ENCODE assay signal across 35 cellular contexts in genomic region chr12:97957109-97957508, GRCh38.
DNase-seq lines count a peak whose midpoint lies in the region; ATAC-seq, FAIRE-seq and TF ChIP-seq lines count a peak whose summit lies in the region.
"Had no signal": no experiment of that assay in that cellular context is flagged by ENCODE, and none has a peak within 500 bp of the region (broad histone marks: within the 10 kb centered on the region; RNA-seq: fewer than 3 reads in every experiment).

No MANE protein-coding gene starts in this region.

- H3K9me3 Mint-ChIP-seq in GM23338 = peaks cover 17% of the 10 kb centered on the region
- H3K9me3 Mint-ChIP-seq in endodermal cell = peaks cover 10% of the 10 kb centered on the region

- no peak for TF ChIP-seq EP300 in HepG2 (IDR thresholded peaks at IDR 0.05; ENCODE audit: low read depth in 2 of 2, low read length in 2 of 2)
- TF ChIP-seq EP300 in HepG2 (CRISPR knock-in tag; IDR thresholded peaks at IDR 0.05; ENCODE audit: borderline replicate concordance) = no peak

- H3K27me3 ChIP-seq in HepG2 (ENCODE audit: control insufficient read depth in 1 of 2, insufficient read depth in 2 of 2, low read length in 2 of 2) = no peaks in the 10 kb centered on the region
- H3K27me3 ChIP-seq in right lobe of liver = no peaks in the 10 kb centered on the region
- H3K27me3 ChIP-seq in GM23338 (ENCODE audit: insufficient read depth) = no peaks in the 10 kb centered on the region
- no peaks in the 10 kb centered on the region for H3K27me3 ChIP-seq in endodermal cell (ENCODE audit: control insufficient read depth, insufficient read depth, low read length, poor library complexity, severe bottlenecking)
- H3K27me3 ChIP-seq: BE2C; BLaER1; BLaER1 treated with 17β-estradiol and CSF1 and Interleukin-3, amounts not matched to agents 10 nM and 100 nM had no signal

- peaks cover 31% of the 10 kb centered on the region; the same call in 1 of the 2 replicates for H3K9me3 ChIP-seq in HepG2 (ENCODE audit: low read length)
- H3K9me3 ChIP-seq in right lobe of liver = no peaks in the 10 kb centered on the region
- peaks cover 45% of the 10 kb centered on the region for H3K9me3 ChIP-seq in endodermal cell (ENCODE audit: control insufficient read depth, low read length)
- H3K9me3 ChIP-seq: A549, BE2C, Caco-2 had no signal

- H3K27ac Mint-ChIP-seq in GM23338 (no peak overlapping the region), endodermal cell (no peak overlapping the region)
- H3K27ac Mint-ChIP-seq: B cell; CD14-positive monocyte; CD4-positive, alpha-beta memory T cell; CD4-positive, alpha-beta T cell; CD4-positive, CD25-positive, alpha-beta regulatory T cell; CD8-positive, alpha-beta memory T cell; CD8-positive, alpha-beta T cell had no signal

- no peaks in the 10 kb centered on the region for H3K9me2 ChIP-seq in GM23338 (ENCODE audit: insufficient read depth)

- H3K4me2 ChIP-seq in HepG2 (ENCODE audit: low read depth, low read length) (no peak overlapping the region), GM23338 (no peak overlapping the region)
- H3K4me2 ChIP-seq: A549; BLaER1; BLaER1 treated with 17β-estradiol and CSF1 and Interleukin-3, amounts not matched to agents 10 nM and 100 nM had no signal

- H3K36me3 Mint-ChIP-seq in GM23338 (ENCODE audit: low read depth) (peaks cover 11% of the 10 kb centered on the region; the same call in 2 of the 3 replicates), endodermal cell (ENCODE audit: low read depth) (peaks cover 4% of the 10 kb centered on the region)
- H3K36me3 Mint-ChIP-seq: CD14-positive monocyte; CD4-positive, alpha-beta memory T cell; CD4-positive, CD25-positive, alpha-beta regulatory T cell; CD8-positive, alpha-beta memory T cell; CD8-positive, alpha-beta T cell had no signal

- H3K36me3 ChIP-seq in HepG2 (replicated peaks in 1 of 2; ENCODE audit: control insufficient read depth in 1 of 2, insufficient read depth in 2 of 2, low read length in 2 of 2) = no peaks in the 10 kb centered on the region
- H3K36me3 ChIP-seq in right lobe of liver = no peaks in the 10 kb centered on the region
- H3K36me3 ChIP-seq in GM23338 (ENCODE audit: insufficient read depth) = no peaks in the 10 kb centered on the region
- H3K36me3 ChIP-seq in endodermal cell (ENCODE audit: control insufficient read depth, insufficient read depth, low read length) = no peaks in the 10 kb centered on the region
- H3K36me3 ChIP-seq: BE2C; BLaER1; BLaER1 treated with 17β-estradiol and CSF1 and Interleukin-3, amounts not matched to agents 10 nM and 100 nM had no signal

- intact Hi-C loops in HepG2 (cut with micrococcal nuclease; ENCODE audit: unreplicated experiment) (no loop called here), right lobe of liver (cut with DNase I) (no loop called here)

- 0% methylated on average over 1 of the region's 1 CpG for WGBS in HepG2 (ENCODE audit: low lambda C conversion rate)
- no CpG with 5 or more reads among the region's 1 CpG for WGBS in right lobe of liver (ENCODE audit: insufficient coverage, low coverage, low lambda C conversion rate, missing lambda C conversion rate)
- WGBS in endodermal cell (ENCODE audit: insufficient coverage in 1 of 2, insufficient read length in 1 of 2), 2 experiments = 86 to 87% methylated on average over 1 of the region's 1 CpG

- CTCF ChIA-PET in HepG2 (lab: Yijun Ruan, JAX; ENCODE audit: low intra/inter-chr PET ratio, low total read pairs) = no interaction called here

- BruUV-seq in HepG2 (replicated peaks; lab: Mats Ljungman, UMichigan) = no TSS peak

- FAIRE-seq in HepG2 (lab: Jason Lieb, UNC) = no peak
- FAIRE-seq: A204.1, A549, D721Med had no signal

- no peaks in the 10 kb centered on the region for H3K27me3 Mint-ChIP-seq in GM23338 (ENCODE audit: insufficient read depth, low read depth, poor library complexity)
- no peaks in the 10 kb centered on the region for H3K27me3 Mint-ChIP-seq in endodermal cell (ENCODE audit: insufficient read depth)
- H3K27me3 Mint-ChIP-seq: B cell; CD4-positive, alpha-beta T cell; CD8-positive, alpha-beta memory T cell had no signal

- no peak for DNase-seq in HepG2 (ENCODE audit: low spot score)
- DNase-seq in right lobe of liver = no peak
- DNase-seq in GM23338 (ENCODE audit: low spot score) = no peak
- DNase-seq in endodermal cell = no peak
- DNase-seq in HCEC 1CT = no peak
- DNase-seq in H4 (ENCODE audit: low spot score) = no peak
- DNase-seq: 8988T; ACHN; AML-193; BE2C; C1 segment of cervical spinal cord; Caco-2; Calu3; CD4-positive, alpha-beta memory T cell; CD4-positive, alpha-beta T cell; CD4-positive, CD25-positive, alpha-beta regulatory T cell; CD8-positive, alpha-beta memory T cell; CD8-positive, alpha-beta T cell; COR-L47; DMS 273 treated with DMSO at 0.1 percent for 48 hours; DMS153; DMS53; DMS79; DMS79 treated with DMSO at 0.1 percent for 48 hours; DND-41; EL had no signal

- H3F3A ChIP-seq in GM23338 (replicated peaks; ENCODE audit: low read depth) = no peaks in the 10 kb centered on the region

- POLR2A ChIA-PET in HepG2 (lab: Yijun Ruan, JAX) = no interaction called here

- no peak for TF ChIP-seq POLR2A in HepG2 (IDR thresholded peaks at IDR 0.05; ENCODE audit: insufficient read depth in 1 of 2, low read depth in 2 of 2, low read length in 2 of 2)
- TF ChIP-seq POLR2A in right lobe of liver (IDR thresholded peaks at IDR 0.05) = no peak

- in situ Hi-C loops in HepG2 (cut with HindIII; ENCODE audit: extremely low pct_ligation_motif_present, low pct_unique_long_range_greater_than_20kb) = no loop called here

- H3K4me3 ChIP-seq in HepG2 (replicated peaks in 1 of 3; ENCODE audit: insufficient read depth in 1 of 3, low read depth in 2 of 3, low read length in 3 of 3) = no peak overlapping the region
- no peak overlapping the region for H3K4me3 ChIP-seq in right lobe of liver
- H3K4me3 ChIP-seq in GM23338 = no peak overlapping the region
- peak overlapping the region; percentile 48 for H3K4me3 ChIP-seq in endodermal cell (ENCODE audit: low read length)
- H3K4me3 ChIP-seq: A549; BLaER1; BLaER1 treated with 17β-estradiol and CSF1 and Interleukin-3, amounts not matched to agents 10 nM and 100 nM had no signal

- TF ChIP-seq CTCF in HepG2 (CRISPR knock-in tag; IDR thresholded peaks at IDR 0.05) = no peak
- no peak for TF ChIP-seq CTCF in right lobe of liver (IDR thresholded peaks at IDR 0.05)
- no peak for TF ChIP-seq CTCF in GM23338 (conservative IDR thresholded peaks at IDR 0.05; ENCODE audit: low read depth in 2 of 2)
- no peak for TF ChIP-seq CTCF in endodermal cell (conservative IDR thresholded peaks at IDR 0.05)

- no peak overlapping the region for H3K27ac ChIP-seq in HepG2 (ENCODE audit: extremely low read length, insufficient read depth, low read length)
- H3K27ac ChIP-seq in right lobe of liver = no peak overlapping the region
- H3K27ac ChIP-seq in GM23338 (ENCODE audit: low read depth) = no peak overlapping the region
- H3K27ac ChIP-seq in endodermal cell (ENCODE audit: low read depth, low read length) = no peak overlapping the region
- H3K27ac ChIP-seq: 22Rv1; A549; BLaER1; BLaER1 treated with 17β-estradiol and CSF1 and Interleukin-3, amounts not matched to agents 10 nM and 100 nM; C4-2B had no signal

- H3K4me1 Mint-ChIP-seq in GM23338 (no peaks in the 10 kb centered on the region), endodermal cell (no peaks in the 10 kb centered on the region)
- H3K4me1 Mint-ChIP-seq: B cell; CD14-positive monocyte; CD4-positive, alpha-beta memory T cell; CD4-positive, CD25-positive, alpha-beta regulatory T cell; CD8-positive, alpha-beta memory T cell had no signal

- H3K4me1 ChIP-seq in HepG2 (ENCODE audit: insufficient read depth, low read length) (no peaks in the 10 kb centered on the region), right lobe of liver (no peaks in the 10 kb centered on the region), GM23338 (ENCODE audit: insufficient read depth) (no peaks in the 10 kb centered on the region), endodermal cell (ENCODE audit: control insufficient read depth, insufficient read depth, low read length) (no peaks in the 10 kb centered on the region)
- H3K4me1 ChIP-seq: A549; BE2C; BLaER1; BLaER1 treated with 17β-estradiol and CSF1 and Interleukin-3, amounts not matched to agents 10 nM and 100 nM; Caco-2 had no signal

- no peak overlapping the region for H3K9ac ChIP-seq in HepG2 (ENCODE audit: insufficient read depth, low read depth, low read length)
- H3K9ac ChIP-seq in endodermal cell (ENCODE audit: extremely low read depth, low read length, poor library complexity, severe bottlenecking) = no peak overlapping the region
- H3K9ac ChIP-seq: BLaER1; BLaER1 treated with 17β-estradiol and CSF1 and Interleukin-3, amounts not matched to agents 10 nM and 100 nM had no signal

- ATAC-seq in HepG2 = no peak
- ATAC-seq in right lobe of liver = no peak
- no peak for ATAC-seq in GM23338
- ATAC-seq: A549; CD8-positive, alpha-beta T cell had no signal

- TF ChIP-seq RAD21 in HepG2 (CRISPR knock-in tag; IDR thresholded peaks at IDR 0.05) = no peak

- H3K4me3 Mint-ChIP-seq in GM23338 (no peak overlapping the region), endodermal cell (no peak overlapping the region)
- H3K4me3 Mint-ChIP-seq: B cell; CD14-positive monocyte; CD4-positive, alpha-beta memory T cell; CD4-positive, alpha-beta T cell; CD4-positive, CD25-positive, alpha-beta regulatory T cell; CD8-positive, alpha-beta memory T cell; CD8-positive, alpha-beta T cell had no signal

- H3K79me2 ChIP-seq in HepG2 (ENCODE audit: insufficient read depth, low read length) (no peaks in the 10 kb centered on the region), GM23338 (replicated peaks; ENCODE audit: insufficient read depth) (no peaks in the 10 kb centered on the region)

- H2AFZ ChIP-seq in HepG2 (ENCODE audit: low read length) (no peak overlapping the region), GM23338 (no peak overlapping the region)

- H4K20me1 ChIP-seq in HepG2 (ENCODE audit: insufficient read depth, low read length) (no peaks in the 10 kb centered on the region), GM23338 (replicated peaks; ENCODE audit: insufficient read depth) (no peaks in the 10 kb centered on the region)
- H4K20me1 ChIP-seq: BLaER1; BLaER1 treated with 17β-estradiol and CSF1 and Interleukin-3, amounts not matched to agents 10 nM and 100 nM had no signal

TF ChIP-seq in HepG2, 621 proteins besides CTCF, POLR2A, EP300 and RAD21:
- TF ChIP-seq ZNF331 (CRISPR knock-in tag; IDR thresholded peaks at IDR 0.05) (peak; percentile 94), ZFP1 (CRISPR knock-in tag; IDR thresholded peaks at IDR 0.05) (no peak), ZNF101 (CRISPR knock-in tag; IDR thresholded peaks at IDR 0.05; ENCODE audit: borderline replicate concordance, low read depth) (no peak), ZNF251 (CRISPR knock-in tag; IDR thresholded peaks at IDR 0.05) (no peak)

TF ChIP-seq in GM23338, 12 proteins besides CTCF, POLR2A, EP300 and RAD21 (continues in another document):
- TF ChIP-seq STAT1 (IDR thresholded peaks at IDR 0.05; ENCODE audit: unreplicated experiment) = no peak
